ENCODE assay signal across 27 cellular contexts in the genomic region with DNA sequence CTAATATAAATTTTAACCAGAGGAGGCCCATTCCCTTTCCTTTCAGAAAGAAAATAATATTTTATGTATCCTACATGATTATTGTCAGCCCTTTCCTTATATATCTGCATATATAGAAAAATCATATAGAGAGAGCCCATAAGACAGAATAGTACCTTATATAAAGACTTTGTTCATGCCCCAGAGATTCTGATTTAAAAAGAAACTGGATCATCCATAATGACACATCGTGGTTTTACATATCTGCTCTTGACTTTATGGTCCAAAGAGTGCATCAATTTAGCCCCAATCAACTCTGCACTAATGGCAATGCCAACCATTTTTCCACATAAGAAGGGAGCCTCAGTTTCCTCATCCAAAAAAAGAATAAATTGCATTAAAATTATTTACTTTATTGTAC.
"Had no signal": no experiment of that assay in that cellular context is flagged by ENCODE, and none has a peak within 500 bp of the region (broad histone marks: within the 10 kb centered on the region; RNA-seq: fewer than 3 reads in every experiment).

No MANE protein-coding gene starts in this region.

- H3K36me3 Mint-ChIP-seq: immature natural killer cell; naive thymus-derived CD8-positive, alpha-beta T cell; stimulated activated naive B cell treated with anti-CD40 and anti-IgM and Interleukin-4, amounts not matched to agents 10 μg/mL and 1 μg/mL and 100 μg/mL, for 72 hours had no signal

- ATAC-seq: left colon; left lung; lower lobe of right lung; naive thymus-derived CD8-positive, alpha-beta T cell; pancreas; right cardiac atrium; sciatic nerve; stimulated activated naive B cell treated with anti-CD40 and anti-IgM and Interleukin-4, amounts not matched to agents 10 μg/mL and 1 μg/mL and 100 μg/mL, for 72 hours had no signal

- H3K9me3 Mint-ChIP-seq: immature natural killer cell; naive thymus-derived CD8-positive, alpha-beta T cell; nephron; neural crest cell had no signal

- H3K27ac Mint-ChIP-seq: immature natural killer cell; naive thymus-derived CD8-positive, alpha-beta T cell; nephron; stimulated activated naive B cell treated with anti-CD40 and anti-IgM and Interleukin-4, amounts not matched to agents 10 μg/mL and 1 μg/mL and 100 μg/mL, for 72 hours had no signal

- H3K4me3 Mint-ChIP-seq: immature natural killer cell; naive thymus-derived CD8-positive, alpha-beta T cell; nephron; neural crest cell; stimulated activated naive B cell treated with anti-CD40 and anti-IgM and Interleukin-4, amounts not matched to agents 10 μg/mL and 1 μg/mL and 100 μg/mL, for 72 hours had no signal

- DNase-seq: hypothalamus; immature natural killer cell; kidney; left colon; left lung; lower lobe of right lung; mammary epithelial cell; mesenchymal stem cell; naive thymus-derived CD8-positive, alpha-beta T cell; nucleus accumbens; pancreas; posterior cingulate gyrus; retina; right cardiac atrium; stimulated activated CD4-positive, alpha-beta T cell treated with anti-CD3 and anti-CD28 coated beads, Interleukin-12 subunit alpha, Interleukin-12 subunit beta, amount 100 ng/mL, for 4 hours; stimulated activated CD4-positive, alpha-beta T cell treated with anti-CD3 and anti-CD28 coated beads, Interleukin-15, amount 100 ng/mL, for 24 hours; stimulated activated CD4-positive, alpha-beta T cell treated with anti-CD3 and anti-CD28 coated beads, Interleukin-2, amount 100 ng/mL, for 24 hours; stimulated activated CD4-positive, alpha-beta T cell treated with anti-CD3 and anti-CD28 coated beads, Interleukin-4, amount 100 ng/mL, for 1 hour; stimulated activated naive B cell treated with anti-CD40 and anti-IgM and Interleukin-4, amounts not matched to agents 10 μg/mL and 1 μg/mL and 100 μg/mL, for 72 hours; stomach; testis; thyroid gland; transverse colon; upper lobe of left lung had no signal

- H3K4me1 Mint-ChIP-seq: immature natural killer cell; nephron; neural crest cell; stimulated activated naive B cell treated with anti-CD40 and anti-IgM and Interleukin-4, amounts not matched to agents 10 μg/mL and 1 μg/mL and 100 μg/mL, for 72 hours had no signal

- H3K27me3 Mint-ChIP-seq: naive thymus-derived CD8-positive, alpha-beta T cell; stimulated activated naive B cell treated with anti-CD40 and anti-IgM and Interleukin-4, amounts not matched to agents 10 μg/mL and 1 μg/mL and 100 μg/mL, for 72 hours had no signal
